Comparison of ENCODE assay signal across 14 cellular contexts in genomic region chr11:89495951-89496350, GRCh38. TPM values are rescaled to one million over a fixed set of nuclear protein-coding genes. Genes with fewer than 3 reads are reported as not detected.
A peak's percentile ranks its signal among the peaks of the same experiment; 100 is the strongest.
DNase-seq lines count a peak whose midpoint lies in the region; FAIRE-seq and TF ChIP-seq lines count a peak whose summit lies in the region.
"Had no signal": no experiment of that assay in that cellular context is flagged by ENCODE, and none has a peak within 500 bp of the region (broad histone marks: within the 10 kb centered on the region; RNA-seq: fewer than 3 reads in every experiment).

No MANE protein-coding gene starts in this region.

- no peak for TF ChIP-seq RAD21 in Ishikawa (IDR thresholded peaks at IDR 0.05; ENCODE audit: low read depth)

- TF ChIP-seq EP300 in Ishikawa (IDR thresholded peaks at IDR 0.05; ENCODE audit: borderline replicate concordance): peak; percentile 85

- peak; percentile 52 for DNase-seq in A172 (ENCODE audit: low spot score)
- peak; percentile 45 for DNase-seq in dermis blood vessel endothelial cell
- peak; percentile 81 for DNase-seq in kidney glomerular epithelial cell (lab: John Stamatoyannopoulos, UW)
- DNase-seq in stimulated activated CD4-positive, alpha-beta T cell treated with anti-CD3 and anti-CD28 coated beads, Interleukin-4, amount 100 ng/mL, for 1 hour: no peak
- DNase-seq in HCEC 1CT: no peak
- DNase-seq in NCI-H82 (lab: John Stamatoyannopoulos, UW): no peak
- no peak for DNase-seq in frontal cortex (ENCODE audit: low spot score in 2 of 2)
- DNase-seq: activated effector memory CD4-positive, alpha-beta T cell treated with anti-CD3 and anti-CD28 coated beads, Interleukin-2, amount 50 U/mL, for 16 hours; erythroblast; mucosa of descending colon; stimulated activated CD4-positive, alpha-beta T cell treated with anti-CD3 and anti-CD28 coated beads, Interleukin-2, amount 100 ng/mL, for 24 hours; thyroid gland had no signal

- FAIRE-seq in frontal cortex (lab: Jason Lieb, UNC): no peak
- FAIRE-seq: A204.1 had no signal

TF ChIP-seq in Ishikawa, 13 proteins besides CTCF, POLR2A, EP300 and RAD21:
- TF ChIP-seq MAX (IDR thresholded peaks at IDR 0.05) (0 out of 2 replicates have a peak, but pooled peaks have one; percentile 30), ZBTB7A (IDR thresholded peaks at IDR 0.05; ENCODE audit: low read depth) (no peak), CEBPB (IDR thresholded peaks at IDR 0.05) (no peak), TEAD4 (IDR thresholded peaks at IDR 0.05) (peak; percentile 79), FOXM1 (IDR thresholded peaks at IDR 0.05; ENCODE audit: borderline replicate concordance, low read depth) (0 out of 2 replicates have a peak, but pooled peaks have one; percentile 30), YY1 (IDR thresholded peaks at IDR 0.05; ENCODE audit: low read depth) (no peak), USF1 (IDR thresholded peaks at IDR 0.05) (no peak), NFIC (IDR thresholded peaks at IDR 0.05) (peak; percentile 35; the same call in 1 of the 2 replicates), TAF1 (IDR thresholded peaks at IDR 0.05; ENCODE audit: low read depth) (no peak), CREB1 (IDR thresholded peaks at IDR 0.05; ENCODE audit: low read depth) (no peak), EGR1 (IDR thresholded peaks at IDR 0.05) (no peak), REST (IDR thresholded peaks at IDR 0.05; ENCODE audit: low read depth) (no peak), TCF12 (IDR thresholded peaks at IDR 0.05; ENCODE audit: low read depth) (peak; percentile 75)

RNA-seq across cellular contexts. Expression of gene NOX4, which starts 4.8 kb away (rescaled TPM):
- not detected in 2 replicates for total RNA-seq in A172 (2014; rRNA removed; shearing (Covaris generic))
- total RNA-seq in dermis blood vessel endothelial cell: 30.6 and 59.8 TPM in 2 replicates
- 11.8 TPM for total RNA-seq in frontal cortex

Comparison
In these comparisons a context has a peak if more than half of its experiments do, and no peak if none do; other contexts are left out.
1. DNase-seq: peak in A172 (single experiment), dermis blood vessel endothelial cell (single experiment) and kidney glomerular epithelial cell (single experiment); none in stimulated activated CD4-positive, alpha-beta T cell treated with anti-CD3 and anti-CD28 coated beads, Interleukin-4, amount 100 ng/mL, for 1 hour (single experiment), HCEC 1CT (single experiment), NCI-H82 (single experiment) and frontal cortex (0 of 2).
2. RNA of gene NOX4, which starts 4.8 kb away (total RNA-seq): 30.6 to 59.8 TPM in dermis blood vessel endothelial cell and 11.8 TPM in frontal cortex (single experiment); not detected in A172; every median in the first group is over 10 times any median in the second.